ENCODE assay signal across 8 cellular contexts in genomic region chr20:5000263-5001173, GRCh38. TPM values are rescaled to one million over a fixed set of nuclear protein-coding genes. Genes with fewer than 3 reads are reported as not detected.
DNase-seq lines count a peak whose midpoint lies in the region; ATAC-seq and TF ChIP-seq lines count a peak whose summit lies in the region.

No MANE protein-coding gene starts in this region.

- peak overlapping the region; percentile 89 for H3K27ac Mint-ChIP-seq in activated B cell treated with CpG ODN at 0.5 μM for 24 hours
- H3K27ac Mint-ChIP-seq in stimulated activated memory B cell treated with anti-CD40 and anti-IgM and Interleukin-4, amounts not matched to agents 10 μg/mL and 1 μg/mL and 100 μg/mL, for 72 hours, result peak overlapping the region; percentile 90

- peak overlapping the region in 52 of 59 donors; percentile 12 to 87 (median 73) for H3K27ac ChIP-seq in dorsolateral prefrontal cortex

- H3K4me3 ChIP-seq in dorsolateral prefrontal cortex, result peak overlapping the region; percentile 69 to 98 (median 89)
- H3K4me3 ChIP-seq in lower leg skin (ENCODE audit: low read depth, poor library complexity, severe bottlenecking), result peak overlapping the region; percentile 71

- H3K9me3 Mint-ChIP-seq in activated B cell treated with CpG ODN at 0.5 μM for 24 hours, result no peaks in the 10 kb centered on the region
- H3K9me3 Mint-ChIP-seq in stimulated activated memory B cell treated with anti-CD40 and anti-IgM and Interleukin-4, amounts not matched to agents 10 μg/mL and 1 μg/mL and 100 μg/mL, for 72 hours, result no peaks in the 10 kb centered on the region

- CTCF ChIA-PET in activated B cell treated with CpG ODN at 0.5 μM for 24 hours (lab: Charles Lee), result interaction anchor here (1.5 to 4.1 kb wide), 3 partner anchors 43 to 100 kb away, joined by 4 to 16 read pairs (median 5); no protein-coding TSS in a partner anchor

- intact Hi-C loops in activated B cell treated with CpG ODN at 0.5 μM for 24 hours (cut with micrococcal nuclease), result loop anchor here (1.0 to 2.0 kb wide), 5 partner anchors 42 to 126 kb away; no protein-coding TSS in a partner anchor
- intact Hi-C loops in dorsolateral prefrontal cortex (cut with DNase I), result no loop called here
- intact Hi-C loops in lower leg skin (cut with DNase I; ENCODE audit: low total_unique reads), result no loop called here

- no peaks in the 10 kb centered on the region for H3K27me3 Mint-ChIP-seq in activated B cell treated with CpG ODN at 0.5 μM for 24 hours
- H3K27me3 Mint-ChIP-seq in stimulated activated memory B cell treated with anti-CD40 and anti-IgM and Interleukin-4, amounts not matched to agents 10 μg/mL and 1 μg/mL and 100 μg/mL, for 72 hours, result no peaks in the 10 kb centered on the region

- ATAC-seq in activated B cell treated with CpG ODN at 0.5 μM for 24 hours (ENCODE audit: low read depth), result peak; percentile 21
- ATAC-seq in stimulated activated memory B cell treated with anti-CD40 and anti-IgM and Interleukin-4, amounts not matched to agents 10 μg/mL and 1 μg/mL and 100 μg/mL, for 72 hours, result peak; percentile 57

- TF ChIP-seq POLR2A in lower leg skin (IDR thresholded peaks at IDR 0.05), result no peak

- POLR2A ChIA-PET in activated B cell treated with CpG ODN at 0.5 μM for 24 hours (lab: Charles Lee), result interaction anchor here (1.0 to 4.0 kb wide), 7 partner anchors 10 to 188 kb away, joined by 3 to 30 read pairs (median 6); no protein-coding TSS in a partner anchor

- H3K27me3 ChIP-seq in dorsolateral prefrontal cortex, result no peaks in the 10 kb centered on the region

- peaks cover 52% of the 10 kb centered on the region for H3K4me1 Mint-ChIP-seq in activated B cell treated with CpG ODN at 0.5 μM for 24 hours
- peaks cover 65% of the 10 kb centered on the region for H3K4me1 Mint-ChIP-seq in stimulated activated memory B cell treated with anti-CD40 and anti-IgM and Interleukin-4, amounts not matched to agents 10 μg/mL and 1 μg/mL and 100 μg/mL, for 72 hours

- peak; percentile 10 for DNase-seq in NOMO-1 treated with DMSO at 0.1 percent for 48 hours (lab: John Stamatoyannopoulos, UW; ENCODE audit: unreplicated experiment)
- DNase-seq in NOMO-1 (lab: John Stamatoyannopoulos, UW; ENCODE audit: unreplicated experiment in 2 of 2), result no peak
- peak; percentile 82 for DNase-seq in HuH-7.5 (ENCODE audit: low spot score)
- peak; percentile 42 for DNase-seq in activated B cell treated with CpG ODN at 0.5 μM for 24 hours
- peak; percentile 53 to 85 (median 78) for DNase-seq in dorsolateral prefrontal cortex
- DNase-seq in lower leg skin (ENCODE audit: low spot score in 2 of 2), result peak; percentile 56 to 91
- DNase-seq in NCI-H128 (lab: John Stamatoyannopoulos, UW; ENCODE audit: unreplicated experiment), result no peak

- 3 to 5% methylated on average over 34 to 43 of the region's 53 CpGs for WGBS in lower leg skin, 2 donors

- H3K4me3 Mint-ChIP-seq in activated B cell treated with CpG ODN at 0.5 μM for 24 hours, result peak overlapping the region; percentile 94
- H3K4me3 Mint-ChIP-seq in stimulated activated memory B cell treated with anti-CD40 and anti-IgM and Interleukin-4, amounts not matched to agents 10 μg/mL and 1 μg/mL and 100 μg/mL, for 72 hours, result peak overlapping the region; percentile 90

- peaks cover 8% of the 10 kb centered on the region for H3K36me3 Mint-ChIP-seq in activated B cell treated with CpG ODN at 0.5 μM for 24 hours (ENCODE audit: low read depth)
- H3K36me3 Mint-ChIP-seq in stimulated activated memory B cell treated with anti-CD40 and anti-IgM and Interleukin-4, amounts not matched to agents 10 μg/mL and 1 μg/mL and 100 μg/mL, for 72 hours, result peaks cover 22% of the 10 kb centered on the region

- TF ChIP-seq CTCF in activated B cell treated with CpG ODN at 0.5 μM for 24 hours (IDR thresholded peaks at IDR 0.05), result no peak
- peak in 2 of 56 donors; percentile 4 to 11 for TF ChIP-seq CTCF in dorsolateral prefrontal cortex (IDR thresholded peaks at IDR 0.05 in 54 of 56, conservative IDR thresholded peaks at IDR 0.05 in 2 of 56; ENCODE audit: low read depth in 1 of 56, partially characterized antibody in 56 of 56)
- TF ChIP-seq CTCF in lower leg skin (IDR thresholded peaks at IDR 0.05), result no peak

RNA-seq across cellular contexts. Expression of gene SLC23A2, which starts 0.8 kb away (rescaled TPM):
- total RNA-seq in activated B cell treated with CpG ODN at 0.5 μM for 24 hours (70.9 and 79.8 TPM in 2 replicates), dorsolateral prefrontal cortex (100 to 1,000 TPM in 13 of 120 experiments, 10 to 100 TPM in 107; 55.9 to 110 (median 87.7) TPM), lower leg skin (10 to 100 TPM in 1 of 4 donors, 1 to 10 TPM in 3; 4.6 to 15.2 (median 7.9) TPM)

Comparison
In these comparisons a context has a peak if more than half of its experiments do, and no peak if none do; other contexts are left out.
1. DNase-seq: peak in NOMO-1 treated with DMSO at 0.1 percent for 48 hours (single experiment), HuH-7.5 (single experiment), activated B cell treated with CpG ODN at 0.5 μM for 24 hours (single experiment), dorsolateral prefrontal cortex (10 of 10) and lower leg skin (2 of 2); none in NOMO-1 (0 of 2) and NCI-H128 (single experiment).